ENCODE assay signal across 1 cellular context in genomic region chr1:59971464-59971911, GRCh38.
TF ChIP-seq lines count a peak whose summit lies in the region.

No MANE protein-coding gene starts in this region.

TF ChIP-seq in HepG2, 621 proteins besides CTCF, POLR2A, EP300 and RAD21 (continued from another document):
- TF ChIP-seq ZBTB40 (IDR thresholded peaks at IDR 0.05) (no peak), ZBTB40 (CRISPR knock-in tag; IDR thresholded peaks at IDR 0.05) (no peak), ZNF652 (CRISPR knock-in tag; IDR thresholded peaks at IDR 0.05; ENCODE audit: borderline replicate concordance, low read depth) (no peak), SNAPC5 (CRISPR knock-in tag; IDR thresholded peaks at IDR 0.05; ENCODE audit: borderline replicate concordance) (no peak), ZNF17 (CRISPR knock-in tag; IDR thresholded peaks at IDR 0.05) (no peak), NONO (IDR thresholded peaks at IDR 0.05) (no peak), NONO (CRISPR knock-in tag; conservative IDR thresholded peaks at IDR 0.05) (peak; percentile 24; the same call in 1 of the 2 replicates), PATZ1 (CRISPR knock-in tag; IDR thresholded peaks at IDR 0.05) (peak; percentile 42; the same call in 1 of the 2 replicates), KDM2A (CRISPR knock-in tag; IDR thresholded peaks at IDR 0.05; ENCODE audit: borderline replicate concordance, low read depth) (peak; percentile 59; the same call in 1 of the 2 replicates), ETV5 (CRISPR knock-in tag; IDR thresholded peaks at IDR 0.05; ENCODE audit: borderline replicate concordance) (peak; percentile 16; the same call in 1 of the 2 replicates), SMC3 (IDR thresholded peaks at IDR 0.05; ENCODE audit: low read length) (peak; percentile 23; the same call in 1 of the 2 replicates), STAG1 (CRISPR knock-in tag; IDR thresholded peaks at IDR 0.05) (peak; percentile 83)
- TF ChIP-seq, protein P1, sequence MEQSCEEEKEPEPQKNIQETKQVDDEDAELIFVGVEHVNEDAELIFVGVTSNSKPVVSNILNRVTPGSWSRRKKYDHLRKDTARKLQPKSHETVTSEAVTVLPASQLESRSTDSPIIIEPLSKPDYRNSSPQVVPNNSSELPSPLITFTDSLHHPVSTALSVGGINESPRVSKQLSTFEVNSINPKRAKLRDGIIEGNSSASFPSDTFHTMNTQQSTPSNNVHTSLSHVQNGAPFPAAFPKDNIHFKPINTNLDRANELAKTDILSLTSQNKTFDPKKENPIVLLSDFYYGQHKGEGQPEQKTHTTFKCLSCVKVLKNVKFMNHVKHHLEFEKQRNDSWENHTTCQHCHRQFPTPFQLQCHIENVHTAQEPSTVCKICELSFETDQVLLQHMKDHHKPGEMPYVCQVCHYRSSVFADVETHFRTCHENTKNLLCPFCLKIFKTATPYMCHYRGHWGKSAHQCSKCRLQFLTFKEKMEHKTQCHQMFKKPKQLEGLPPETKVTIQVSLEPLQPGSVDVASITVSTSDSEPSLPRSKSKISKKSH (CRISPR knock-in tag; IDR thresholded peaks at IDR 0.05; ENCODE audit: borderline replicate concordance) = no peak
- TF ChIP-seq, protein P2, sequence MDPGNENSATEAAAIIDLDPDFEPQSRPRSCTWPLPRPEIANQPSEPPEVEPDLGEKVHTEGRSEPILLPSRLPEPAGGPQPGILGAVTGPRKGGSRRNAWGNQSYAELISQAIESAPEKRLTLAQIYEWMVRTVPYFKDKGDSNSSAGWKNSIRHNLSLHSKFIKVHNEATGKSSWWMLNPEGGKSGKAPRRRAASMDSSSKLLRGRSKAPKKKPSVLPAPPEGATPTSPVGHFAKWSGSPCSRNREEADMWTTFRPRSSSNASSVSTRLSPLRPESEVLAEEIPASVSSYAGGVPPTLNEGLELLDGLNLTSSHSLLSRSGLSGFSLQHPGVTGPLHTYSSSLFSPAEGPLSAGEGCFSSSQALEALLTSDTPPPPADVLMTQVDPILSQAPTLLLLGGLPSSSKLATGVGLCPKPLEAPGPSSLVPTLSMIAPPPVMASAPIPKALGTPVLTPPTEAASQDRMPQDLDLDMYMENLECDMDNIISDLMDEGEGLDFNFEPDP (CRISPR knock-in tag; conservative IDR thresholded peaks at IDR 0.05) = no peak
- TF ChIP-seq, protein P3, sequence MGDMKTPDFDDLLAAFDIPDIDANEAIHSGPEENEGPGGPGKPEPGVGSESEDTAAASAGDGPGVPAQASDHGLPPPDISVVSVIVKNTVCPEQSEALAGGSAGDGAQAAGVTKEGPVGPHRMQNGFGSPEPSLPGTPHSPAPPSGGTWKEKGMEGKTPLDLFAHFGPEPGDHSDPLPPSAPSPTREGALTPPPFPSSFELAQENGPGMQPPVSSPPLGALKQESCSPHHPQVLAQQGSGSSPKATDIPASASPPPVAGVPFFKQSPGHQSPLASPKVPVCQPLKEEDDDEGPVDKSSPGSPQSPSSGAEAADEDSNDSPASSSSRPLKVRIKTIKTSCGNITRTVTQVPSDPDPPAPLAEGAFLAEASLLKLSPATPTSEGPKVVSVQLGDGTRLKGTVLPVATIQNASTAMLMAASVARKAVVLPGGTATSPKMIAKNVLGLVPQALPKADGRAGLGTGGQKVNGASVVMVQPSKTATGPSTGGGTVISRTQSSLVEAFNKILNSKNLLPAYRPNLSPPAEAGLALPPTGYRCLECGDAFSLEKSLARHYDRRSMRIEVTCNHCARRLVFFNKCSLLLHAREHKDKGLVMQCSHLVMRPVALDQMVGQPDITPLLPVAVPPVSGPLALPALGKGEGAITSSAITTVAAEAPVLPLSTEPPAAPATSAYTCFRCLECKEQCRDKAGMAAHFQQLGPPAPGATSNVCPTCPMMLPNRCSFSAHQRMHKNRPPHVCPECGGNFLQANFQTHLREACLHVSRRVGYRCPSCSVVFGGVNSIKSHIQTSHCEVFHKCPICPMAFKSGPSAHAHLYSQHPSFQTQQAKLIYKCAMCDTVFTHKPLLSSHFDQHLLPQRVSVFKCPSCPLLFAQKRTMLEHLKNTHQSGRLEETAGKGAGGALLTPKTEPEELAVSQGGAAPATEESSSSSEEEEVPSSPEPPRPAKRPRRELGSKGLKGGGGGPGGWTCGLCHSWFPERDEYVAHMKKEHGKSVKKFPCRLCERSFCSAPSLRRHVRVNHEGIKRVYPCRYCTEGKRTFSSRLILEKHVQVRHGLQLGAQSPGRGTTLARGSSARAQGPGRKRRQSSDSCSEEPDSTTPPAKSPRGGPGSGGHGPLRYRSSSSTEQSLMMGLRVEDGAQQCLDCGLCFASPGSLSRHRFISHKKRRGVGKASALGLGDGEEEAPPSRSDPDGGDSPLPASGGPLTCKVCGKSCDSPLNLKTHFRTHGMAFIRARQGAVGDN (CRISPR knock-in tag; IDR thresholded peaks at IDR 0.05) = peak; percentile 26
- TF ChIP-seq, protein P4, sequence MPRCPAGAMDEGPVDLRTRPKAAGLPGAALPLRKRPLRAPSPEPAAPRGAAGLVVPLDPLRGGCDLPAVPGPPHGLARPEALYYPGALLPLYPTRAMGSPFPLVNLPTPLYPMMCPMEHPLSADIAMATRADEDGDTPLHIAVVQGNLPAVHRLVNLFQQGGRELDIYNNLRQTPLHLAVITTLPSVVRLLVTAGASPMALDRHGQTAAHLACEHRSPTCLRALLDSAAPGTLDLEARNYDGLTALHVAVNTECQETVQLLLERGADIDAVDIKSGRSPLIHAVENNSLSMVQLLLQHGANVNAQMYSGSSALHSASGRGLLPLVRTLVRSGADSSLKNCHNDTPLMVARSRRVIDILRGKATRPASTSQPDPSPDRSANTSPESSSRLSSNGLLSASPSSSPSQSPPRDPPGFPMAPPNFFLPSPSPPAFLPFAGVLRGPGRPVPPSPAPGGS (CRISPR knock-in tag; IDR thresholded peaks at IDR 0.05) = 0 out of 2 replicates have a peak, but pooled peaks have one; percentile 33
